Comparison of ENCODE assay signal across 26 cellular contexts in genomic region chr18:60654298-60654697, GRCh38.
"Had no signal": no experiment of that assay in that cellular context is flagged by ENCODE, and none has a peak within 500 bp of the region (broad histone marks: within the 10 kb centered on the region; RNA-seq: fewer than 3 reads in every experiment).

No MANE protein-coding gene starts in this region.

- H3K4me1 ChIP-seq: colonic mucosa, esophagus muscularis mucosa, esophagus squamous epithelium, foreskin keratinocyte, gastrocnemius medialis, gastroesophageal sphincter, heart left ventricle, heart right ventricle had no signal

- H3K4me2 ChIP-seq: hepatocyte had no signal

- H3K27ac ChIP-seq: colonic mucosa, coronary artery, dorsolateral prefrontal cortex, epithelial cell of prostate, esophagus muscularis mucosa, esophagus squamous epithelium, foreskin keratinocyte, gastrocnemius medialis, gastroesophageal sphincter, heart left ventricle, heart right ventricle, hepatocyte had no signal

- H3K4me1 Mint-ChIP-seq: endodermal cell had no signal

- H3K27ac Mint-ChIP-seq: dendritic cell treated with granulocyte-macrophage colony-stimulating factor and Interleukin-4, amounts not matched to agents 40 ng/mL and 50 ng/mL, for 4 days; effector memory CD8-positive, alpha-beta T cell; endodermal cell had no signal

- H2AFZ ChIP-seq: hepatocyte had no signal

- ATAC-seq: effector memory CD8-positive, alpha-beta T cell; esophagus mucosa; foreskin keratinocyte; gastrocnemius medialis; gastroesophageal sphincter; heart left ventricle; heart right ventricle had no signal

- DNase-seq: colonic mucosa; cortex of kidney; dermis blood vessel endothelial cell; dorsolateral prefrontal cortex; effector CD4-positive, alpha-beta T cell; effector CD8-positive, alpha-beta T cell; effector memory CD4-positive, alpha-beta T cell; effector memory CD8-positive, alpha-beta T cell; endodermal cell; erythroblast; esophagus squamous epithelium; foreskin fibroblast; foreskin keratinocyte; foreskin melanocyte; gastrocnemius medialis; glutamatergic neuron; head of caudate nucleus; heart left ventricle; heart right ventricle had no signal

- H3K4me3 Mint-ChIP-seq: dendritic cell treated with granulocyte-macrophage colony-stimulating factor and Interleukin-4, amounts not matched to agents 40 ng/mL and 50 ng/mL, for 4 days; effector memory CD8-positive, alpha-beta T cell; endodermal cell had no signal

- H3K79me2 ChIP-seq: hepatocyte had no signal

- H3K4me3 ChIP-seq: colonic mucosa, coronary artery, dorsolateral prefrontal cortex, esophagus muscularis mucosa, esophagus squamous epithelium, gastrocnemius medialis, gastroesophageal sphincter, heart left ventricle, heart right ventricle, hepatocyte had no signal

- H3K27me3 Mint-ChIP-seq: dendritic cell treated with granulocyte-macrophage colony-stimulating factor and Interleukin-4, amounts not matched to agents 40 ng/mL and 50 ng/mL, for 4 days; effector memory CD8-positive, alpha-beta T cell had no signal

- H3K27me3 ChIP-seq: colonic mucosa, esophagus muscularis mucosa, esophagus squamous epithelium, foreskin keratinocyte, gastrocnemius medialis, gastroesophageal sphincter, heart left ventricle, heart right ventricle, hepatocyte had no signal

- H3K36me3 ChIP-seq: colonic mucosa, esophagus muscularis mucosa, esophagus squamous epithelium, gastrocnemius medialis, gastroesophageal sphincter, heart left ventricle, heart right ventricle had no signal

- H3K9me3 Mint-ChIP-seq: dendritic cell treated with granulocyte-macrophage colony-stimulating factor and Interleukin-4, amounts not matched to agents 40 ng/mL and 50 ng/mL, for 4 days; endodermal cell had no signal
